21 cellular contexts compared by ENCODE assay signal in genomic region chr20:38590682-38591483, GRCh38. TPM values are rescaled to one million over a fixed set of nuclear protein-coding genes. Genes with fewer than 3 reads are reported as not detected.
A peak's percentile ranks its signal among the peaks of the same experiment; 100 is the strongest.
DNase-seq lines count a peak whose midpoint lies in the region; ATAC-seq and TF ChIP-seq lines count a peak whose summit lies in the region.
"Had no signal": no experiment of that assay in that cellular context is flagged by ENCODE, and none has a peak within 500 bp of the region (broad histone marks: within the 10 kb centered on the region; RNA-seq: fewer than 3 reads in every experiment).

No MANE protein-coding gene starts in this region.

- no peak for ATAC-seq in HG03039 (IDR thresholded peaks at IDR 0.05; ENCODE audit: unreplicated experiment)
- ATAC-seq in psoas muscle, result no peak
- ATAC-seq: foreskin keratinocyte had no signal

- H3K36me3 Mint-ChIP-seq in glutamatergic neuron (ENCODE audit: unreplicated experiment), result no peaks in the 10 kb centered on the region

- intact Hi-C loops in psoas muscle (cut with DNase I), result no loop called here

- H3K27ac Mint-ChIP-seq in glutamatergic neuron (ENCODE audit: unreplicated experiment), result no peak overlapping the region
- H3K27ac Mint-ChIP-seq: nephron had no signal

- peak; percentile 16 for DNase-seq in NCI-H146 (lab: John Stamatoyannopoulos, UW)
- no peak for DNase-seq in NCI-H146 treated with DMSO at 0.1 percent for 48 hours (lab: John Stamatoyannopoulos, UW; ENCODE audit: unreplicated experiment)
- DNase-seq in NT2/D1 (ENCODE audit: low read depth, low spot score), result no peak
- peak; percentile 32 for DNase-seq in glutamatergic neuron
- peak; percentile 49 for DNase-seq in renal cortical epithelial cell (ENCODE audit: low read depth)
- DNase-seq in NCI-H526 (lab: John Stamatoyannopoulos, UW), result no peak
- DNase-seq in psoas muscle, result no peak
- DNase-seq: activated CD4-positive, alpha-beta T cell treated with anti-CD3 and anti-CD28 coated beads for 48 hours; activated CD8-positive, alpha-beta memory T cell treated with anti-CD3 and anti-CD28 coated beads, Interleukin-2, amount 50 U/mL, for 4 hours; activated naive CD4-positive, alpha-beta T cell; NCI-H1436; NCI-H510A; OCI-M1; stimulated activated naive CD4-positive, alpha-beta T cell treated with Interleukin-2 at 50 U/mL for 16 hours; T1000; transverse colon had no signal

- TF ChIP-seq CTCF in glutamatergic neuron (IDR thresholded peaks at IDR 0.05; ENCODE audit: partially characterized antibody, unreplicated experiment) (no peak), psoas muscle (IDR thresholded peaks at IDR 0.05) (no peak)

- H3K4me3 ChIP-seq in NT2/D1 (ENCODE audit: insufficient read length, low read depth), result no peak overlapping the region
- H3K4me3 ChIP-seq in psoas muscle, result no peak overlapping the region
- H3K4me3 ChIP-seq: transverse colon had no signal

- no peaks in the 10 kb centered on the region for H3K9me3 Mint-ChIP-seq in glutamatergic neuron (ENCODE audit: unreplicated experiment)
- H3K9me3 Mint-ChIP-seq: nephron had no signal

- H3K27me3 ChIP-seq in NT2/D1 (ENCODE audit: insufficient read depth, insufficient read length), result no peaks in the 10 kb centered on the region
- H3K27me3 ChIP-seq in psoas muscle (ENCODE audit: insufficient read depth in 3 of 3, low read length in 2 of 3), result no peaks in the 10 kb centered on the region
- H3K27me3 ChIP-seq: transverse colon had no signal

- H3K4me1 ChIP-seq in NT2/D1 (ENCODE audit: insufficient read depth, insufficient read length), result peaks cover 2% of the 10 kb centered on the region
- H3K4me1 ChIP-seq in psoas muscle, result no peaks in the 10 kb centered on the region
- H3K4me1 ChIP-seq: foreskin keratinocyte, transverse colon had no signal

- H3K9me3 ChIP-seq in NT2/D1 (ENCODE audit: insufficient read depth, low read length) (no peaks in the 10 kb centered on the region), psoas muscle (no peaks in the 10 kb centered on the region)
- H3K9me3 ChIP-seq: transverse colon had no signal

- peaks cover 3% of the 10 kb centered on the region for H3K27me3 Mint-ChIP-seq in glutamatergic neuron (ENCODE audit: unreplicated experiment)

- 61 to 67% (median 61%) methylated on average over 18 of the region's 18 CpGs for WGBS in psoas muscle, 3 donors

- no peak overlapping the region for H3K27ac ChIP-seq in psoas muscle
- H3K27ac ChIP-seq: 22Rv1, foreskin keratinocyte, transverse colon had no signal

- H3K9ac ChIP-seq in NT2/D1 (ENCODE audit: insufficient read length, low read depth), result peak overlapping the region; percentile 21

- H3K36me3 ChIP-seq in NT2/D1 (ENCODE audit: insufficient read depth, insufficient read length, low read length) (no peaks in the 10 kb centered on the region), psoas muscle (ENCODE audit: insufficient read depth in 1 of 2, low read depth in 1 of 2) (no peaks in the 10 kb centered on the region)
- H3K36me3 ChIP-seq: transverse colon had no signal

- H3K4me1 Mint-ChIP-seq in glutamatergic neuron (ENCODE audit: low read depth, unreplicated experiment), result peaks cover 2% of the 10 kb centered on the region
- H3K4me1 Mint-ChIP-seq: nephron had no signal

- H3K4me3 Mint-ChIP-seq in glutamatergic neuron (ENCODE audit: unreplicated experiment), result no peak overlapping the region
- H3K4me3 Mint-ChIP-seq: nephron had no signal

RNA-seq across cellular contexts. Expression of gene ADIG, which starts 9.9 kb away (rescaled TPM):
- not detected for total RNA-seq in glutamatergic neuron (ENCODE audit: unreplicated experiment)
- not detected in 2 replicates for total RNA-seq in renal cortical epithelial cell
- not detected for total RNA-seq in psoas muscle
- not detected for polyA plus RNA-seq in psoas muscle
- total RNA-seq: foreskin keratinocyte, pulmonary artery endothelial cell, transverse colon had no signal
- polyA plus RNA-seq: foreskin keratinocyte had no signal

RNA-seq across cellular contexts. Expression of gene ARHGAP40, which starts 10.7 kb away (rescaled TPM):
- not detected for total RNA-seq in glutamatergic neuron (ENCODE audit: unreplicated experiment)
- 9.2 and 9.5 TPM in 2 replicates for total RNA-seq in renal cortical epithelial cell
- total RNA-seq in psoas muscle, result not detected
- under 1 TPM in 2 of 3 donors, not detected in 1; 0.03 to 0.04 TPM for polyA plus RNA-seq in psoas muscle
- total RNA-seq: pulmonary artery endothelial cell, transverse colon had no signal

Comparison
In these comparisons a context has a peak if more than half of its experiments do, and no peak if none do; other contexts are left out.
1. DNase-seq: peak in NCI-H146 (single experiment), glutamatergic neuron (single experiment) and renal cortical epithelial cell (single experiment); none in NCI-H146 treated with DMSO at 0.1 percent for 48 hours (single experiment), NT2/D1 (single experiment), NCI-H526 (0 of 2) and psoas muscle (0 of 2).
2. RNA of gene ARHGAP40, which starts 10.7 kb away (total RNA-seq): 9.2 to 9.5 TPM in renal cortical epithelial cell; not detected in glutamatergic neuron (single experiment) and not detected in psoas muscle; every median in the first group is over 10 times any median in the second.